In genomic region chrX:74535633-74536141, GRCh38 we compare ENCODE assay signal across 8 cellular contexts.
DNase-seq lines count a peak whose midpoint lies in the region; ATAC-seq and TF ChIP-seq lines count a peak whose summit lies in the region.

No MANE protein-coding gene starts in this region.

- TF ChIP-seq EP300 in Ishikawa (IDR thresholded peaks at IDR 0.05; ENCODE audit: borderline replicate concordance) = peak; percentile 58; the same call in 1 of the 2 replicates

- no peaks in the 10 kb centered on the region for H3K27me3 Mint-ChIP-seq in activated CD4-positive, alpha-beta T cell treated with anti-CD3 and anti-CD28 coated beads, Interleukin-2, amount 10 ng/mL, durations not matched to agents 7 days and 5 days
- H3K27me3 Mint-ChIP-seq in stimulated activated naive B cell treated with anti-CD40 and anti-IgM and Interleukin-4, amounts not matched to agents 10 μg/mL and 1 μg/mL and 100 μg/mL, for 72 hours = peaks cover 0 to 18% of the 10 kb centered on the region in 2 donors

- peaks cover 17% of the 10 kb centered on the region for H3K4me1 Mint-ChIP-seq in activated CD4-positive, alpha-beta T cell treated with anti-CD3 and anti-CD28 coated beads, Interleukin-2, amount 10 ng/mL, durations not matched to agents 7 days and 5 days
- H3K4me1 Mint-ChIP-seq in stimulated activated naive B cell treated with anti-CD40 and anti-IgM and Interleukin-4, amounts not matched to agents 10 μg/mL and 1 μg/mL and 100 μg/mL, for 72 hours = peaks cover 8 to 24% of the 10 kb centered on the region in 2 donors

- peak overlapping the region; percentile 83 for H3K27ac Mint-ChIP-seq in activated CD4-positive, alpha-beta T cell treated with anti-CD3 and anti-CD28 coated beads, Interleukin-2, amount 10 ng/mL, durations not matched to agents 7 days and 5 days
- peak overlapping the region; percentile 42 for H3K27ac Mint-ChIP-seq in stimulated activated naive B cell treated with anti-CD40 and anti-IgM and Interleukin-4, amounts not matched to agents 10 μg/mL and 1 μg/mL and 100 μg/mL, for 72 hours

- no peaks in the 10 kb centered on the region for H3K9me3 Mint-ChIP-seq in activated CD4-positive, alpha-beta T cell treated with anti-CD3 and anti-CD28 coated beads, Interleukin-2, amount 10 ng/mL, durations not matched to agents 7 days and 5 days
- no peaks in the 10 kb centered on the region for H3K9me3 Mint-ChIP-seq in stimulated activated naive B cell treated with anti-CD40 and anti-IgM and Interleukin-4, amounts not matched to agents 10 μg/mL and 1 μg/mL and 100 μg/mL, for 72 hours

- TF ChIP-seq CTCF in AG09309 (IDR thresholded peaks at IDR 0.05; ENCODE audit: control insufficient read depth, insufficient read depth, low read depth, low read length, missing control alignments) = no peak

- DNase-seq in AG09309 (ENCODE audit: low read depth) = no peak
- DNase-seq in activated CD4-positive, alpha-beta T cell treated with anti-CD3 and anti-CD28 coated beads, Interleukin-2, amount 10 ng/mL, durations not matched to agents 7 days and 5 days = peak; percentile 24
- DNase-seq in effector CD4-positive, alpha-beta T cell = peak; percentile 12
- DNase-seq in lung microvascular endothelial cell (ENCODE audit: low read depth in 2 of 2) = peak; percentile 48 to 59
- peak; percentile 4 for DNase-seq in stimulated activated naive B cell treated with anti-CD40 and anti-IgM and Interleukin-4, amounts not matched to agents 10 μg/mL and 1 μg/mL and 100 μg/mL, for 72 hours

- peak overlapping the region; percentile 68 for H3K4me3 Mint-ChIP-seq in activated CD4-positive, alpha-beta T cell treated with anti-CD3 and anti-CD28 coated beads, Interleukin-2, amount 10 ng/mL, durations not matched to agents 7 days and 5 days
- H3K4me3 Mint-ChIP-seq in stimulated activated naive B cell treated with anti-CD40 and anti-IgM and Interleukin-4, amounts not matched to agents 10 μg/mL and 1 μg/mL and 100 μg/mL, for 72 hours = peak overlapping the region; percentile 72 to 82

- no peak for TF ChIP-seq RAD21 in Ishikawa (IDR thresholded peaks at IDR 0.05; ENCODE audit: low read depth)

- no peaks in the 10 kb centered on the region for H3K36me3 Mint-ChIP-seq in activated CD4-positive, alpha-beta T cell treated with anti-CD3 and anti-CD28 coated beads, Interleukin-2, amount 10 ng/mL, durations not matched to agents 7 days and 5 days (ENCODE audit: low read depth)
- H3K36me3 Mint-ChIP-seq in stimulated activated naive B cell treated with anti-CD40 and anti-IgM and Interleukin-4, amounts not matched to agents 10 μg/mL and 1 μg/mL and 100 μg/mL, for 72 hours = no peaks in the 10 kb centered on the region

- ATAC-seq in GM18907 (IDR thresholded peaks at IDR 0.05; ENCODE audit: unreplicated experiment) (peak; percentile 40), HG03469 (IDR thresholded peaks at IDR 0.05; ENCODE audit: unreplicated experiment) (no peak)
- ATAC-seq in stimulated activated naive B cell treated with anti-CD40 and anti-IgM and Interleukin-4, amounts not matched to agents 10 μg/mL and 1 μg/mL and 100 μg/mL, for 72 hours (replicated peaks) = peak; percentile 55 to 62

- POLR2A ChIA-PET in activated CD4-positive, alpha-beta T cell treated with anti-CD3 and anti-CD28 coated beads, Interleukin-2, amount 10 ng/mL, durations not matched to agents 7 days and 5 days (lab: Charles Lee) = no interaction called here

- peak overlapping the region; percentile 43 for H3K4me3 ChIP-seq in AG09309 (ENCODE audit: control insufficient read depth, low read depth, low read length)

- CTCF ChIA-PET in activated CD4-positive, alpha-beta T cell treated with anti-CD3 and anti-CD28 coated beads, Interleukin-2, amount 10 ng/mL, durations not matched to agents 7 days and 5 days (lab: Charles Lee) = interaction anchor here (1.3 kb wide), 2 partner anchors 9 to 14 kb away, joined by 3 read pairs; no protein-coding TSS in a partner anchor

TF ChIP-seq in Ishikawa, 13 proteins besides CTCF, POLR2A, EP300 and RAD21:
- no peak for TF ChIP-seq FOXM1 (IDR thresholded peaks at IDR 0.05; ENCODE audit: borderline replicate concordance, low read depth)
- TF ChIP-seq EGR1 (IDR thresholded peaks at IDR 0.05) = no peak
- TF ChIP-seq CEBPB (IDR thresholded peaks at IDR 0.05) = no peak
- no peak for TF ChIP-seq NFIC (IDR thresholded peaks at IDR 0.05)
- no peak for TF ChIP-seq REST (IDR thresholded peaks at IDR 0.05; ENCODE audit: low read depth)
- TF ChIP-seq TAF1 (IDR thresholded peaks at IDR 0.05; ENCODE audit: low read depth) = peak; percentile 38; the same call in 1 of the 2 replicates
- TF ChIP-seq CREB1 (IDR thresholded peaks at IDR 0.05; ENCODE audit: low read depth) = no peak
- peak; percentile 58 for TF ChIP-seq TEAD4 (IDR thresholded peaks at IDR 0.05)
- no peak; the same call in 1 of the 2 replicates for TF ChIP-seq MAX (IDR thresholded peaks at IDR 0.05)
- 0 out of 2 replicates have a peak, but pooled peaks have one; percentile 7 for TF ChIP-seq ZBTB7A (IDR thresholded peaks at IDR 0.05; ENCODE audit: low read depth)
- no peak for TF ChIP-seq TCF12 (IDR thresholded peaks at IDR 0.05; ENCODE audit: low read depth)
- no peak for TF ChIP-seq USF1 (IDR thresholded peaks at IDR 0.05)
- 0 out of 2 replicates have a peak, but pooled peaks have one; percentile 28 for TF ChIP-seq YY1 (IDR thresholded peaks at IDR 0.05; ENCODE audit: low read depth)
TF ChIP-seq in Ishikawa: peak in this region for 4.
